9 cellular contexts compared by ENCODE assay signal in genomic region chr11:82024760-82025159, GRCh38.
"Had no signal": no experiment of that assay in that cellular context is flagged by ENCODE, and none has a peak within 500 bp of the region (broad histone marks: within the 10 kb centered on the region; RNA-seq: fewer than 3 reads in every experiment).

No MANE protein-coding gene starts in this region.

- ATAC-seq: HCT116, K562 had no signal

- H3K36me3 ChIP-seq: HAP-1 had no signal

- H3K9ac ChIP-seq: GM23248 had no signal

- H3K4me1 ChIP-seq: HAP-1 had no signal

- H2AFZ ChIP-seq: GM23248 had no signal

- FAIRE-seq: K562 had no signal

- H3K9me3 ChIP-seq: HAP-1 had no signal

- DNase-seq: GM23248, GOT3, H7, HFFc6, KG1 had no signal

- H3K4me3 ChIP-seq: GM23248, HAP-1, K562 had no signal

- H3K27ac ChIP-seq: GM23248, HL-60 had no signal
